In the genomic region with DNA sequence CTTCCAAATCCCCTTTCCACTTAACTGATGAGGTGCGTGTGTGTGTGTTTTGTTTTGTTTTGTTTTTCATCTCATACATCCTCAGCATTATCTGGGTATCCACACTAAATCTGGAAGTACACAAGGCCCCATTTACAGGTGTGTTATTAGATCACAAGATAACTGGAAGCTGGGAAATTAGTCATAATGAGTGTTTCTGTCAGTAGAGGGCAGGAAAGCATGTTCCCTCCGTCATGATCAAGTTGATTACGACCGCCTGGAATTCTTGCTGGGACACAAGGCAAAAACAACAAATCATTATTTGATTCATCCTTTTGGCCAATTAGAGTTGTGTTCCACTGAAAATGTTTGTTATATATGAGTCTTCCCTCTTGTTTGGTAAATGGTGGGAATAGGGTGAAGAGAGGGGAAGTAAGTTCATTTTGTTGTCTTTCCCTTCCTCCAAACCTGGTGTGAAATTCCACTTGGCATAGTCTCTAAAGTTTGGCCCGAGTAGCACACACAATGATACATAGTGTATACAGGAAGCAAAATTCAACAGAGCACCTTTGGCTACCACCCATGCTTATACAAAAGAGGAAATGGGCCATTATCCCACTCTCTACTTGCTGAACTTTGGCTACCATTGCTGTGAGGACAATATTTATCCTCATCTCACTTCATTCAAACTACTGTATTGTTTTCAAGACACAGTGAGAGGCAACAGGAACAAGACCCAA, we compare ENCODE assay signal across 23 cellular contexts. TPM values are rescaled to one million over a fixed set of nuclear protein-coding genes. Genes with fewer than 3 reads are reported as not detected.
DNase-seq lines count a peak whose midpoint lies in the region; ATAC-seq and TF ChIP-seq lines count a peak whose summit lies in the region.
"Had no signal": no experiment of that assay in that cellular context is flagged by ENCODE, and none has a peak within 500 bp of the region (broad histone marks: within the 10 kb centered on the region; RNA-seq: fewer than 3 reads in every experiment).

No MANE protein-coding gene starts in this region.

- POLR2A ChIA-PET in MCF 10A (lab: Yijun Ruan, JAX) = interaction anchor here (0.7 to 1.0 kb wide), 2 partner anchors 30 to 83 kb away, joined by 3 read pairs; no protein-coding TSS in a partner anchor

- H3K27me3 Mint-ChIP-seq in MCF 10A (ENCODE audit: insufficient read depth, unreplicated experiment) = no peaks in the 10 kb centered on the region
- H3K27me3 Mint-ChIP-seq: activated B cell treated with CpG ODN at 0.5 μM for 24 hours; dendritic cell treated with granulocyte-macrophage colony-stimulating factor and Interleukin-4, amounts not matched to agents 40 ng/mL and 50 ng/mL, for 4 days had no signal

- CTCF ChIA-PET in MCF 10A (lab: Yijun Ruan, JAX) = no interaction called here

- no peak overlapping the region for H3K4me3 Mint-ChIP-seq in MCF 10A (ENCODE audit: unreplicated experiment)
- H3K4me3 Mint-ChIP-seq: activated B cell treated with CpG ODN at 0.5 μM for 24 hours; dendritic cell treated with granulocyte-macrophage colony-stimulating factor and Interleukin-4, amounts not matched to agents 40 ng/mL and 50 ng/mL, for 4 days; natural killer cell had no signal

- H3K9me3 Mint-ChIP-seq in MCF 10A (ENCODE audit: unreplicated experiment) = no peaks in the 10 kb centered on the region
- H3K9me3 Mint-ChIP-seq: activated B cell treated with CpG ODN at 0.5 μM for 24 hours had no signal

- BruUV-seq in MCF 10A (replicated peaks; lab: Mats Ljungman, UMichigan) = no TSS peak

- peaks cover 11% of the 10 kb centered on the region for H3K4me1 Mint-ChIP-seq in MCF 10A (ENCODE audit: insufficient read depth, unreplicated experiment)
- H3K4me1 Mint-ChIP-seq: activated B cell treated with CpG ODN at 0.5 μM for 24 hours, natural killer cell had no signal

- intact Hi-C loops in MCF 10A (cut with micrococcal nuclease) = no loop called here

- no peak overlapping the region for H3K4me3 ChIP-seq in fibroblast of mammary gland (ENCODE audit: control insufficient read depth, low read depth, low read length)
- H3K4me3 ChIP-seq: GM23248 had no signal

- no peak for ATAC-seq in HG02870 (IDR thresholded peaks at IDR 0.05; ENCODE audit: unreplicated experiment)
- ATAC-seq: natural killer cell had no signal

- DNase-seq in HPDE6-E6E7 (ENCODE audit: extremely low spot score) = peak; percentile 23
- peak; percentile 16 for DNase-seq in MCF 10A (ENCODE audit: unreplicated experiment)
- peak; percentile 11 for DNase-seq in fibroblast of mammary gland (ENCODE audit: low read depth)
- peak; percentile 10 for DNase-seq in renal cortical epithelial cell (ENCODE audit: low read depth)
- no peak for DNase-seq in dedifferentiated amniotic fluid mesenchymal stem cell (ENCODE audit: extremely low spot score)
- DNase-seq in RPMI8226 = no peak
- DNase-seq in NCI-H524 treated with DMSO at 0.1 percent for 48 hours (lab: John Stamatoyannopoulos, UW) = no peak
- DNase-seq: activated B cell treated with CpG ODN at 0.5 μM for 24 hours; activated CD4-positive, alpha-beta T cell treated with anti-CD3 and anti-CD28 coated beads, Interleukin-2, amount 50 U/mL, for 4 hours; activated CD8-positive, alpha-beta memory T cell treated with anti-CD3 and anti-CD28 coated beads, Interleukin-2, amount 50 U/mL, for 48 hours; activated effector memory CD4-positive, alpha-beta T cell treated with Interleukin-2 at 50 U/mL for 16 hours; EL; GM23248; Kasumi-1; kidney glomerular epithelial cell; natural killer cell; NCI-H1105 treated with DMSO at 0.1 percent for 48 hours; NCI-H2107; NCI-H510A treated with DMSO at 0.1 percent for 48 hours; SK-N-SH had no signal

- peak overlapping the region; percentile 60 for H3K27ac Mint-ChIP-seq in MCF 10A (ENCODE audit: low read depth, unreplicated experiment)
- H3K27ac Mint-ChIP-seq: activated B cell treated with CpG ODN at 0.5 μM for 24 hours; dendritic cell treated with granulocyte-macrophage colony-stimulating factor and Interleukin-4, amounts not matched to agents 40 ng/mL and 50 ng/mL, for 4 days; natural killer cell had no signal

- TF ChIP-seq CTCF in MCF 10A (IDR thresholded peaks at IDR 0.05; ENCODE audit: unreplicated experiment) = no peak
- TF ChIP-seq CTCF in fibroblast of mammary gland (conservative IDR thresholded peaks at IDR 0.05; ENCODE audit: control insufficient read depth, insufficient read depth, low read depth, low read length) = no peak

- H3K36me3 Mint-ChIP-seq in MCF 10A (ENCODE audit: insufficient read depth, unreplicated experiment) = no peaks in the 10 kb centered on the region
- H3K36me3 Mint-ChIP-seq: natural killer cell had no signal

RNA-seq across cellular contexts. Expression of a gene that starts 33.3 kb away (rescaled TPM):
- total RNA-seq in MCF 10A (2022) (0.66 and 1.4 TPM in 2 replicates), renal cortical epithelial cell (22.2 and 23.7 TPM in 2 replicates)
- total RNA-seq: activated B cell treated with CpG ODN at 0.5 μM for 24 hours, GM23248, natural killer cell, RPMI7951 had no signal

Comparison
In these comparisons a context has a peak if more than half of its experiments do, and no peak if none do; other contexts are left out.
1. DNase-seq: peak in HPDE6-E6E7 (single experiment), MCF 10A (single experiment), fibroblast of mammary gland (single experiment) and renal cortical epithelial cell (single experiment); none in dedifferentiated amniotic fluid mesenchymal stem cell (single experiment), RPMI8226 (single experiment) and NCI-H524 treated with DMSO at 0.1 percent for 48 hours (single experiment).